7 cellular contexts compared by ENCODE assay signal in the genomic region with DNA sequence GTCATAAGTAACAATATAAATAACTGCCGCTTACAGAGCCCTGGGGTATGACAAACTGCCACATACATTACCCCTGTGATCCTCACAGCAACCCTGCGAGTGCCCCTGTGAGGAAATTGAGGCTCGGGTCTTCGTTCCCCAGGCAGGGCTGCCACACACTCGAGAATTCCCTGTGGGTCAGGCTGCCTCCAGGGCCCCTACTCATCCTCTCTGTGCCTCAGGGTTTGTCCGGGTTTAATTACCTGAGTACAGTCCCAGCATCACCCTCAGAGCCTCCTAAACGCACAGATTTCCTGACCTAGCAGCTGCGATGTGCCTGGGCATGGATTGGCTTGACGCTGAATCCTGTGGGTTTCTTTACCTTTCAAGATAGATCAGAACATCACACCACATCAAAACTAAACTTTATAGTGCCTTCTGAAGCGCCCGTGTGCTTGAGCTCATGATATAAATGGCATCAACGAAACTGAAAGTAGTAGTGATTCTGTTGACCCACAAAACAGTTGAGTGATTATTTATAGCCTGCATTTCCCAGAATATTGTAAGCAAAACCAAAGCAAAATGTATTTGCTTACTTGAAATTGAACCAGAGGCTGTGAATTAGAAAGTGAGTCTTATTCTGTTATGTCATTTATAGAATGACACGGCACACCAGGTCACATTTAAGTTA. TPM values are rescaled to one million over a fixed set of nuclear protein-coding genes. Genes with fewer than 3 reads are reported as not detected.
DNase-seq lines count a peak whose midpoint lies in the region; ATAC-seq, FAIRE-seq and TF ChIP-seq lines count a peak whose summit lies in the region.

No MANE protein-coding gene starts in this region.

- no peak for TF ChIP-seq RAD21 in K562 (CRISPR knock-in tag; conservative IDR thresholded peaks at IDR 0.05 in 1 of 2, IDR thresholded peaks at IDR 0.05 in 1 of 2)

- FAIRE-seq in K562 (lab: Jason Lieb, UNC): no peak

- TF ChIP-seq CTCF in GM20000 (IDR thresholded peaks at IDR 0.05; ENCODE audit: extremely low read depth, missing control alignments): no peak
- TF ChIP-seq CTCF in OCI-LY7 (conservative IDR thresholded peaks at IDR 0.05; ENCODE audit: low read length): no peak
- TF ChIP-seq CTCF in K562 (IDR thresholded peaks at IDR 0.05 in 2 of 3, conservative IDR thresholded peaks at IDR 0.05 in 1 of 3; ENCODE audit: insufficient read depth in 2 of 3, low read depth in 1 of 3, low read length in 3 of 3): no peak

- peak overlapping the region; percentile 98 for H3K27ac ChIP-seq in OCI-LY7 (ENCODE audit: low read depth, low read length, poor library complexity, severe bottlenecking)
- H3K27ac ChIP-seq in K562 (ENCODE audit: extremely low read depth, low read depth, low read length): no peak overlapping the region
- H3K27ac ChIP-seq in skin epidermis: peak overlapping the region in 12 of 21 experiments; percentile 1 to 79 (median 60)

- CTCF ChIA-PET in OCI-LY7 (lab: Charles Lee; ENCODE audit: unreplicated experiment) (interaction anchor here (2.9 kb wide), 1 partner anchor 9 kb away, joined by 12 read pairs; no protein-coding TSS in a partner anchor), K562 (lab: Yijun Ruan, JAX; ENCODE audit: low intra/inter-chr PET ratio) (no interaction called here)

- H3K79me2 ChIP-seq in OCI-LY7 (ENCODE audit: insufficient read depth, low read depth, low read length) (peaks cover 75% of the 10 kb centered on the region), K562 (ENCODE audit: control insufficient read depth, insufficient read depth, low read length) (no peaks in the 10 kb centered on the region)

- no peak for TF ChIP-seq EP300 in K562 (IDR thresholded peaks at IDR 0.05; ENCODE audit: low read length)

- TF ChIP-seq POLR2A in K562 (conservative IDR thresholded peaks at IDR 0.05): no peak

- no peak for ATAC-seq in K562
- no peak for ATAC-seq in HG03442 (IDR thresholded peaks at IDR 0.05; ENCODE audit: unreplicated experiment)

- POLR2A ChIA-PET in OCI-LY7 (lab: Charles Lee) (interaction anchor here (0.6 to 3.5 kb wide), 10 partner anchors 9 to 307 kb away, joined by 3 to 32 read pairs (median 4); no protein-coding TSS in a partner anchor), K562 (lab: Yijun Ruan, JAX) (interaction anchor here (0.7 to 1.7 kb wide), 4 partner anchors 9 to 19 kb away, joined by 3 to 11 read pairs (median 3); no protein-coding TSS in a partner anchor)

- 5% methylated on average over 13 of the region's 13 CpGs for WGBS in K562 (ENCODE audit: insufficient coverage, low coverage, missing lambda C conversion rate)

- no peaks in the 10 kb centered on the region for H4K20me1 ChIP-seq in OCI-LY7 (ENCODE audit: insufficient read depth, low read length)
- H4K20me1 ChIP-seq in K562 (replicated peaks; ENCODE audit: control insufficient read depth, insufficient read depth, low read length): no peaks in the 10 kb centered on the region; the same call in 1 of the 2 replicates

- BruUV-seq in OCI-LY7 (replicated peaks; lab: Mats Ljungman, UMichigan) (no TSS peak), K562 (replicated peaks; lab: Mats Ljungman, UMichigan) (no TSS peak)

- peak overlapping the region; percentile 97 for H3K4me2 ChIP-seq in OCI-LY7 (ENCODE audit: low read length)
- H3K4me2 ChIP-seq in K562 (ENCODE audit: insufficient read depth, low read length): no peak overlapping the region

- intact Hi-C loops in OCI-LY7 (cut with micrococcal nuclease; ENCODE audit: unreplicated experiment) (loop anchor here (5.0 kb wide), 1 partner anchor 35 kb away; no protein-coding TSS in a partner anchor), K562 (cut with micrococcal nuclease) (loop anchor here (10.0 kb wide), 1 partner anchor 47 kb away; no protein-coding TSS in a partner anchor)

- H3K36me3 ChIP-seq in OCI-LY7 (ENCODE audit: insufficient read depth, low read length) (peaks cover 91% of the 10 kb centered on the region), K562 (ENCODE audit: control insufficient read depth, insufficient read depth, low read length) (no peaks in the 10 kb centered on the region)

- H3K4me3 ChIP-seq in OCI-LY7 (ENCODE audit: low read depth, low read length, poor library complexity, severe bottlenecking) (peak overlapping the region; percentile 59), K562 (no peak overlapping the region), skin epidermis (no peak overlapping the region)

- in situ Hi-C loops in K562 (cut with MboI): loop anchor here (5.0 kb wide), 1 partner anchor 60 kb away; no protein-coding TSS in a partner anchor

- H3K4me1 ChIP-seq in OCI-LY7 (ENCODE audit: insufficient read depth, low read length, poor library complexity, severe bottlenecking): peaks cover 94% of the 10 kb centered on the region
- peaks cover 0 to 8% of the 10 kb centered on the region in 2 experiments; a peak in 2 of 5 replicates for H3K4me1 ChIP-seq in K562 (replicated peaks in 1 of 2; ENCODE audit: control insufficient read depth in 2 of 2, insufficient read depth in 2 of 2, low read length in 2 of 2)

- no peaks in the 10 kb centered on the region for H3K9me1 ChIP-seq in K562 (ENCODE audit: control insufficient read depth, insufficient read depth, low read length)

- H2AFZ ChIP-seq in OCI-LY7 (ENCODE audit: low read length) (no peak overlapping the region), K562 (ENCODE audit: low read depth, low read length) (no peak overlapping the region)

- peak; percentile 64 for DNase-seq in GM20000 (ENCODE audit: low spot score)
- DNase-seq in OCI-LY7 (ENCODE audit: low spot score): peak; percentile 78
- DNase-seq in K562 (ENCODE audit: extremely low read depth in 1 of 4, low spot score in 3 of 4): no peak
- DNase-seq in NCI-H345 treated with DMSO at 0.1 percent for 48 hours (lab: John Stamatoyannopoulos, UW; ENCODE audit: unreplicated experiment): no peak
- DNase-seq in A172 (ENCODE audit: low spot score): no peak

- H3K9me3 ChIP-seq in OCI-LY7 (ENCODE audit: low read length) (no peaks in the 10 kb centered on the region), K562 (replicated peaks; ENCODE audit: control insufficient read depth, insufficient read depth, low read depth, low read length) (no peaks in the 10 kb centered on the region)

- no peak overlapping the region for H3K9ac ChIP-seq in K562 (ENCODE audit: insufficient read depth in 1 of 2, low read depth in 2 of 2, low read length in 2 of 2)

- H3K27me3 ChIP-seq in K562 (ENCODE audit: control insufficient read depth in 2 of 2, insufficient read depth in 2 of 2, low read length in 2 of 2): peaks cover 56 to 76% of the 10 kb centered on the region in 2 experiments

- no peaks in the 10 kb centered on the region for H3K9me2 ChIP-seq in OCI-LY7 (ENCODE audit: insufficient read depth, low read length)

TF ChIP-seq in K562, 482 proteins besides CTCF, POLR2A, EP300 and RAD21 (continues in another document):
- no peak for TF ChIP-seq POLR3G (IDR thresholded peaks at IDR 0.05; ENCODE audit: extremely low read depth, insufficient read length, insufficient replicate concordance)
- TF ChIP-seq SUPT5H (IDR thresholded peaks at IDR 0.05): no peak
- TF ChIP-seq ZNF699 (CRISPR knock-in tag; IDR thresholded peaks at IDR 0.05; ENCODE audit: insufficient replicate concordance): no peak
- TF ChIP-seq HIVEP1 (CRISPR knock-in tag; IDR thresholded peaks at IDR 0.05): no peak

RNA-seq across cellular contexts. Expression of gene SLC37A1, which starts 14.0 kb away (rescaled TPM):
- 20.5 and 27.6 TPM in 2 replicates for total RNA-seq in OCI-LY7 (2014; rRNA removed; shearing (Covaris generic))
- total RNA-seq in OCI-LY7 (2022) (22.5 and 29.4 TPM in 2 replicates), K562 (2014; rRNA removed) (0.33 and 1.4 TPM in 2 replicates), K562 (2014; rRNA removed; fragmentation: Illumina TruSeq; extraction: Trizol) (0.10 and 0.15 TPM in 2 replicates), K562 (2015; rRNA removed; fragmentation: Illumina TruSeq; extraction: Trizol) (0.40 and 0.79 TPM in 2 replicates), K562 (2021) (0.40 and 0.60 TPM in 2 replicates)
- total RNA-seq in K562 (2011; cell fraction: chromatin; rRNA removed; ENCODE audit: low replicate concordance): 4.6 and 9.1 TPM in 2 replicates
- 5.5 and 5.9 TPM in 2 replicates for total RNA-seq in K562 (2011; cell fraction: nucleolus; rRNA removed)
- 5.6 and 6.5 TPM in 2 replicates for total RNA-seq in K562 (2011; cell fraction: nucleoplasm; rRNA removed)
- polyA plus RNA-seq in K562 (2011; rRNA removed) (3.4 and 4.5 TPM in 2 replicates), K562 (2014; fragmentation: Illumina TruSeq; extraction: Trizol) (0.45 and 0.65 TPM in 2 replicates), K562 (2014; fragmentation: Nextera tagmentation; extraction: Ambion mirVana) (under 1 TPM; 0.06 to 0.20 TPM), K562 (2014; rRNA removed) (0.09 and 0.24 TPM in 2 replicates)
- polyA plus RNA-seq in K562 (2011; cell fraction: cytosol; rRNA removed): 2.8 and 3.2 TPM in 2 replicates
- 10.8 and 11.2 TPM in 2 replicates for polyA plus RNA-seq in K562 (2011; cell fraction: nucleus; rRNA removed)
- 0.43 and 1.8 TPM in 2 replicates for polyA plus RNA-seq in K562 (2012)
- polyA minus RNA-seq in K562 (2011; rRNA and poly(A)+ RNA removed): 3.8 and 6.7 TPM in 2 replicates
- polyA minus RNA-seq in K562 (2011; cell fraction: cytosol; rRNA and poly(A)+ RNA removed): 2.5 and 2.6 TPM in 2 replicates
- 8.3 and 11.8 TPM in 2 replicates for polyA minus RNA-seq in K562 (2011; cell fraction: nucleus; rRNA and poly(A)+ RNA removed)
- total RNA-seq in A172 (2014; rRNA removed; shearing (Covaris generic)): 1.1 and 1.6 TPM in 2 replicates

RNA-seq across cellular contexts. Expression of gene RSPH1, which starts 31.6 kb away (rescaled TPM):
- 1.9 and 3.9 TPM in 2 replicates for total RNA-seq in OCI-LY7 (2014; rRNA removed; shearing (Covaris generic))
- total RNA-seq in OCI-LY7 (2022) (2.5 and 3.5 TPM in 2 replicates), K562 (2014; rRNA removed) (not detected in 2 replicates), K562 (2014; rRNA removed; fragmentation: Illumina TruSeq; extraction: Trizol) (not detected in 2 replicates), K562 (2015; rRNA removed; fragmentation: Illumina TruSeq; extraction: Trizol) (not detected in 2 replicates), K562 (2021) (not detected in 2 replicates)
- total RNA-seq in K562 (2011; cell fraction: chromatin; rRNA removed; ENCODE audit: low replicate concordance): 0.16 TPM in 1 of 2 replicates, not detected in the other
- total RNA-seq in K562 (2011; cell fraction: nucleolus; rRNA removed): not detected in 2 replicates
- 0.15 TPM in 1 of 2 replicates, not detected in the other for total RNA-seq in K562 (2011; cell fraction: nucleoplasm; rRNA removed)
- polyA plus RNA-seq in K562 (2011; rRNA removed) (0.17 TPM in 1 of 2 replicates, not detected in the other), K562 (2014; fragmentation: Illumina TruSeq; extraction: Trizol) (not detected in 2 replicates), K562 (2014; fragmentation: Nextera tagmentation; extraction: Ambion mirVana) (not detected), K562 (2014; rRNA removed) (not detected in 2 replicates)
- 0.01 TPM in 1 of 2 replicates, not detected in the other for polyA plus RNA-seq in K562 (2011; cell fraction: cytosol; rRNA removed)
- 0.07 TPM in 1 of 2 replicates, not detected in the other for polyA plus RNA-seq in K562 (2011; cell fraction: nucleus; rRNA removed)
- polyA plus RNA-seq in K562 (2012): 0.18 TPM in 1 of 2 replicates, not detected in the other
- polyA minus RNA-seq in K562 (2011; rRNA and poly(A)+ RNA removed): 0.07 TPM in 1 of 2 replicates, not detected in the other
- not detected in 2 replicates for polyA minus RNA-seq in K562 (2011; cell fraction: cytosol; rRNA and poly(A)+ RNA removed)
- polyA minus RNA-seq in K562 (2011; cell fraction: nucleus; rRNA and poly(A)+ RNA removed): not detected in 2 replicates
- total RNA-seq in A172 (2014; rRNA removed; shearing (Covaris generic)): not detected in 2 replicates

Comparison
In these comparisons a context has a peak if more than half of its experiments do, and no peak if none do; other contexts are left out.
1. DNase-seq: peak in GM20000 (single experiment) and OCI-LY7 (single experiment); none in K562 (0 of 4), NCI-H345 treated with DMSO at 0.1 percent for 48 hours (single experiment) and A172 (single experiment).